15 cellular contexts compared by ENCODE assay signal in the genomic region with DNA sequence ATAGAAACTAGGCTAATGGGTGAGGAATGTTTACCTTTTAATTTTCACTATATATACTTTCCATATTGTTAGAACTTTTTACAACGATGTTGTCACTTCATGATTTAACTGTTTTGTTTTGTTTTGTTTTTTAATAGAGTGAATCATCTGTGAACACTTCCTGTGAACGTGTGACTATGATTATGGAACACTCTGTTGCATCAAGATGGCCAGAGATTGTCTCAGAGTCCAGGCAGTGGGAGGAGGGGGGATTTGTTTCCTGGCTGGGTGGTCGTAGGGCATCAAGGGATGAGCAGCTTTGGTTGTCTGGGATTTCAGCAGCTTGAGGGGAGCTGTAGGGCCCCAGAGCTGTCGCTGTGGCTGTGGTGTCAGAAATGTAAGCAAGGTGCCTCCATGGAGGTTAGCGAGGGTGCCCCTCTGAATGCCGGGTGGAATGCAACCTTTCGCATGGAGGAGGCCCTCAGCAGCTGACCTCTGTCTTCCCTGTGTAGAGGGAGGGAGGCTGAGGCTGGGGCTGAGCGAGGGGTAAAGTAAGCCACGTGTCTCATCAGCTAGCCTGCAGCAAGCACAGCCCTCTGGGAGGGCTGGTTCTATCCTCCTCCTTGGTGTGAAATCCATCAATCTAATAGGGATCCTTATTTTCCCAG. TPM values are rescaled to one million over a fixed set of nuclear protein-coding genes. Genes with fewer than 3 reads are reported as not detected.
DNase-seq lines count a peak whose midpoint lies in the region; ATAC-seq, FAIRE-seq and TF ChIP-seq lines count a peak whose summit lies in the region.
"Had no signal": no experiment of that assay in that cellular context is flagged by ENCODE, and none has a peak within 500 bp of the region (broad histone marks: within the 10 kb centered on the region; RNA-seq: fewer than 3 reads in every experiment).

No MANE protein-coding gene starts in this region.

- DNase-seq in MCF 10A (ENCODE audit: unreplicated experiment) = peak; percentile 77
- DNase-seq in breast epithelium (ENCODE audit: low spot score in 2 of 2) = no peak
- DNase-seq in bronchial epithelial cell (ENCODE audit: low read depth) = peak; percentile 74
- DNase-seq in left kidney (ENCODE audit: low read depth, low spot score) = peak; percentile 67
- no peak for DNase-seq in COLO668 (lab: John Stamatoyannopoulos, UW; ENCODE audit: unreplicated experiment)
- DNase-seq in GM13977 (ENCODE audit: low spot score) = no peak
- DNase-seq: hippocampal formation; left ventricle myocardium inferior; NCI-H2081 treated with DMSO at 0.1 percent for 48 hours; stimulated activated naive CD8-positive, alpha-beta T cell treated with anti-CD3 and anti-CD28 coated beads, Interleukin-15, Interleukin-2, amounts not matched to agents 100 U/mL and 50 U/mL, for 24 hours had no signal

- no peaks in the 10 kb centered on the region for H3K9me3 ChIP-seq in breast epithelium
- H3K9me3 ChIP-seq: left ventricle myocardium inferior had no signal

- TF ChIP-seq POLR2A in breast epithelium (IDR thresholded peaks at IDR 0.05) = no peak

- no peak overlapping the region for H3K4me3 ChIP-seq in breast epithelium
- no peak overlapping the region for H3K4me3 ChIP-seq in bronchial epithelial cell (ENCODE audit: low read depth, low read length)

- H3K27ac ChIP-seq in breast epithelium = no peak overlapping the region
- H3K27ac ChIP-seq: left ventricle myocardium inferior had no signal

- POLR2A ChIA-PET in MCF 10A (lab: Yijun Ruan, JAX) = interaction anchor here (0.6 to 24.4 kb wide), 16 partner anchors 10 to 330 kb away, joined by 3 to 423 read pairs (median 8); partner anchors contain the start of gene SLC30A1

- H3K27me3 ChIP-seq in breast epithelium (no peaks in the 10 kb centered on the region), bronchial epithelial cell (ENCODE audit: control insufficient read depth, insufficient read depth, low read length) (no peaks in the 10 kb centered on the region)

- H3K27ac Mint-ChIP-seq in MCF 10A (ENCODE audit: low read depth, unreplicated experiment) = peak overlapping the region; percentile 59
- H3K27ac Mint-ChIP-seq: activated naive CD4-positive, alpha-beta T cell treated with anti-CD3 and anti-CD28 coated beads, Interleukin-2, amount 50 U/mL, for 72 hours; natural killer cell treated with Interleukin-12 subunit alpha and Interleukin-12 subunit beta and Interleukin-15 and Interleukin-18, amount 100 ng/mL, for 72 hours had no signal

- CTCF ChIA-PET in MCF 10A (lab: Yijun Ruan, JAX) = interaction anchor here (0.6 to 16.1 kb wide), 65 partner anchors 9 to 1206 kb away, joined by 3 to 418 read pairs (median 5); partner anchors contain the start of genes DTL, NEK2 and SLC30A1

- TF ChIP-seq CTCF in MCF 10A (IDR thresholded peaks at IDR 0.05; ENCODE audit: unreplicated experiment) (no peak), breast epithelium (IDR thresholded peaks at IDR 0.05) (no peak), bronchial epithelial cell (IDR thresholded peaks at IDR 0.05; ENCODE audit: insufficient read depth, low read length, severe bottlenecking) (no peak), GM13977 (IDR thresholded peaks at IDR 0.05; ENCODE audit: extremely low read depth, insufficient read depth, missing control alignments) (no peak)

- no peak for ATAC-seq in GM19455 (IDR thresholded peaks at IDR 0.05; ENCODE audit: unreplicated experiment)
- no peak for ATAC-seq in SK-N-SH treated with all-trans-retinoic acid at 6 μM for 48 hours
- ATAC-seq: natural killer cell treated with Interleukin-12 subunit alpha and Interleukin-12 subunit beta and Interleukin-15 and Interleukin-18, amount 100 ng/mL, for 72 hours; stimulated activated naive CD8-positive, alpha-beta T cell treated with anti-CD3 and anti-CD28 coated beads, Interleukin-15, Interleukin-2, amounts not matched to agents 100 U/mL and 50 U/mL, for 24 hours had no signal

- in situ Hi-C loops in GM13977 (cut with MboI; ENCODE audit: low pct_unique_long_range_greater_than_20kb, low sequenced_read_pairs, unreplicated experiment) = loop anchor here (10.0 to 25.0 kb wide), 3 partner anchors 179 to 1067 kb away; partner anchors contain the start of gene TRAF5

- H3K4me1 Mint-ChIP-seq in MCF 10A (ENCODE audit: insufficient read depth, unreplicated experiment) = peaks cover 26% of the 10 kb centered on the region

- no peak for FAIRE-seq in bronchial epithelial cell (lab: Jason Lieb, UNC)
- FAIRE-seq: A204.1 had no signal

- H3K4me3 Mint-ChIP-seq in MCF 10A (ENCODE audit: unreplicated experiment) = no peak overlapping the region
- H3K4me3 Mint-ChIP-seq: natural killer cell treated with Interleukin-12 subunit alpha and Interleukin-12 subunit beta and Interleukin-15 and Interleukin-18, amount 100 ng/mL, for 72 hours had no signal

- H3K36me3 ChIP-seq in breast epithelium (no peaks in the 10 kb centered on the region), bronchial epithelial cell (ENCODE audit: control insufficient read depth, insufficient read depth, low read length) (no peaks in the 10 kb centered on the region)
- H3K36me3 ChIP-seq: left ventricle myocardium inferior had no signal

- H3K9me3 Mint-ChIP-seq in MCF 10A (ENCODE audit: unreplicated experiment) = no peaks in the 10 kb centered on the region
- H3K9me3 Mint-ChIP-seq: activated naive CD4-positive, alpha-beta T cell treated with anti-CD3 and anti-CD28 coated beads, Interleukin-2, amount 50 U/mL, for 72 hours; natural killer cell treated with Interleukin-12 subunit alpha and Interleukin-12 subunit beta and Interleukin-15 and Interleukin-18, amount 100 ng/mL, for 72 hours had no signal

- BruUV-seq in MCF 10A (replicated peaks; lab: Mats Ljungman, UMichigan) = TSS peak; percentile 30

- no peaks in the 10 kb centered on the region for H3K4me1 ChIP-seq in breast epithelium
- H3K4me1 ChIP-seq: left ventricle myocardium inferior had no signal

- intact Hi-C loops in MCF 10A (cut with micrococcal nuclease) = loop anchor here (2.0 kb wide), 1 partner anchor 1247 kb away; no protein-coding TSS in a partner anchor
- intact Hi-C loops in breast epithelium (cut with DNase I; ENCODE audit: low total_unique reads) = loop anchor here (10.0 kb wide), 1 partner anchor 79 kb away; the partner anchor contains the start of gene SLC30A1

- H3K36me3 Mint-ChIP-seq in MCF 10A (ENCODE audit: insufficient read depth, unreplicated experiment) = no peaks in the 10 kb centered on the region
- H3K36me3 Mint-ChIP-seq: activated naive CD4-positive, alpha-beta T cell treated with anti-CD3 and anti-CD28 coated beads, Interleukin-2, amount 50 U/mL, for 72 hours; natural killer cell treated with Interleukin-12 subunit alpha and Interleukin-12 subunit beta and Interleukin-15 and Interleukin-18, amount 100 ng/mL, for 72 hours had no signal

- no peaks in the 10 kb centered on the region for H3K27me3 Mint-ChIP-seq in MCF 10A (ENCODE audit: insufficient read depth, unreplicated experiment)

TF ChIP-seq in SK-N-SH treated with all-trans-retinoic acid at 6 μM for 48 hours, 23 proteins besides CTCF, POLR2A, EP300 and RAD21 (continues in another document):
- TF ChIP-seq, protein P1, sequence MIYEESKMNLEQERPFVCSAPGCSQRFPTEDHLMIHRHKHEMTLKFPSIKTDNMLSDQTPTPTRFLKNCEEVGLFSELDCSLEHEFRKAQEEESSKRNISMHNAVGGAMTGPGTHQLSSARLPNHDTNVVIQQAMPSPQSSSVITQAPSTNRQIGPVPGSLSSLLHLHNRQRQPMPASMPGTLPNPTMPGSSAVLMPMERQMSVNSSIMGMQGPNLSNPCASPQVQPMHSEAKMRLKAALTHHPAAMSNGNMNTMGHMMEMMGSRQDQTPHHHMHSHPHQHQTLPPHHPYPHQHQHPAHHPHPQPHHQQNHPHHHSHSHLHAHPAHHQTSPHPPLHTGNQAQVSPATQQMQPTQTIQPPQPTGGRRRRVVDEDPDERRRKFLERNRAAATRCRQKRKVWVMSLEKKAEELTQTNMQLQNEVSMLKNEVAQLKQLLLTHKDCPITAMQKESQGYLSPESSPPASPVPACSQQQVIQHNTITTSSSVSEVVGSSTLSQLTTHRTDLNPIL (CRISPR knock-in tag; IDR thresholded peaks at IDR 0.05; ENCODE audit: low read depth) = no peak
- TF ChIP-seq, protein P2, sequence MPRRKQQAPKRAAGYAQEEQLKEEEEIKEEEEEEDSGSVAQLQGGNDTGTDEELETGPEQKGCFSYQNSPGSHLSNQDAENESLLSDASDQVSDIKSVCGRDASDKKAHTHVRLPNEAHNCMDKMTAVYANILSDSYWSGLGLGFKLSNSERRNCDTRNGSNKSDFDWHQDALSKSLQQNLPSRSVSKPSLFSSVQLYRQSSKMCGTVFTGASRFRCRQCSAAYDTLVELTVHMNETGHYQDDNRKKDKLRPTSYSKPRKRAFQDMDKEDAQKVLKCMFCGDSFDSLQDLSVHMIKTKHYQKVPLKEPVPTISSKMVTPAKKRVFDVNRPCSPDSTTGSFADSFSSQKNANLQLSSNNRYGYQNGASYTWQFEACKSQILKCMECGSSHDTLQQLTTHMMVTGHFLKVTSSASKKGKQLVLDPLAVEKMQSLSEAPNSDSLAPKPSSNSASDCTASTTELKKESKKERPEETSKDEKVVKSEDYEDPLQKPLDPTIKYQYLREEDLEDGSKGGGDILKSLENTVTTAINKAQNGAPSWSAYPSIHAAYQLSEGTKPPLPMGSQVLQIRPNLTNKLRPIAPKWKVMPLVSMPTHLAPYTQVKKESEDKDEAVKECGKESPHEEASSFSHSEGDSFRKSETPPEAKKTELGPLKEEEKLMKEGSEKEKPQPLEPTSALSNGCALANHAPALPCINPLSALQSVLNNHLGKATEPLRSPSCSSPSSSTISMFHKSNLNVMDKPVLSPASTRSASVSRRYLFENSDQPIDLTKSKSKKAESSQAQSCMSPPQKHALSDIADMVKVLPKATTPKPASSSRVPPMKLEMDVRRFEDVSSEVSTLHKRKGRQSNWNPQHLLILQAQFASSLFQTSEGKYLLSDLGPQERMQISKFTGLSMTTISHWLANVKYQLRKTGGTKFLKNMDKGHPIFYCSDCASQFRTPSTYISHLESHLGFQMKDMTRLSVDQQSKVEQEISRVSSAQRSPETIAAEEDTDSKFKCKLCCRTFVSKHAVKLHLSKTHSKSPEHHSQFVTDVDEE (CRISPR knock-in tag; IDR thresholded peaks at IDR 0.05) = no peak
- TF ChIP-seq TCF4 (CRISPR knock-in tag; IDR thresholded peaks at IDR 0.05; ENCODE audit: borderline replicate concordance) = no peak
- no peak for TF ChIP-seq BACH2 (CRISPR knock-in tag; IDR thresholded peaks at IDR 0.05; ENCODE audit: borderline replicate concordance)
- TF ChIP-seq RARB (CRISPR knock-in tag; IDR thresholded peaks at IDR 0.05) = no peak
- TF ChIP-seq ZFP30 (CRISPR knock-in tag; IDR thresholded peaks at IDR 0.05) = no peak
- TF ChIP-seq TOX (CRISPR knock-in tag; IDR thresholded peaks at IDR 0.05; ENCODE audit: borderline replicate concordance) = no peak
- no peak for TF ChIP-seq SNAI2 (CRISPR knock-in tag; IDR thresholded peaks at IDR 0.05)
- TF ChIP-seq ARNTL (CRISPR knock-in tag; IDR thresholded peaks at IDR 0.05; ENCODE audit: borderline replicate concordance, low read depth) = no peak
- no peak for TF ChIP-seq ZNF70 (CRISPR knock-in tag; IDR thresholded peaks at IDR 0.05)
- no peak for TF ChIP-seq CSDC2 (CRISPR knock-in tag; IDR thresholded peaks at IDR 0.05)

RNA-seq across cellular contexts. Expression of gene NEK2, which starts 21.4 kb away (rescaled TPM):
- total RNA-seq in MCF 10A (2022) (33.4 and 44.5 TPM in 2 replicates), breast epithelium (1 to 10 TPM in 1 of 3 donors, not detected in 2; 1.8 TPM), bronchial epithelial cell (0.26 TPM in 2 replicates)

Comparison
In these comparisons a context has a peak if more than half of its experiments do, and no peak if none do; other contexts are left out.
1. DNase-seq: peak in MCF 10A (single experiment), bronchial epithelial cell (single experiment) and left kidney (single experiment); none in breast epithelium (0 of 2), COLO668 (single experiment) and GM13977 (single experiment).
2. RNA of gene NEK2, which starts 21.4 kb away (total RNA-seq): 33.4 to 44.5 TPM in MCF 10A; 0.26 TPM in bronchial epithelial cell and 1.8 TPM in breast epithelium; every median in the first group is over 10 times any median in the second.